In the genomic region with DNA sequence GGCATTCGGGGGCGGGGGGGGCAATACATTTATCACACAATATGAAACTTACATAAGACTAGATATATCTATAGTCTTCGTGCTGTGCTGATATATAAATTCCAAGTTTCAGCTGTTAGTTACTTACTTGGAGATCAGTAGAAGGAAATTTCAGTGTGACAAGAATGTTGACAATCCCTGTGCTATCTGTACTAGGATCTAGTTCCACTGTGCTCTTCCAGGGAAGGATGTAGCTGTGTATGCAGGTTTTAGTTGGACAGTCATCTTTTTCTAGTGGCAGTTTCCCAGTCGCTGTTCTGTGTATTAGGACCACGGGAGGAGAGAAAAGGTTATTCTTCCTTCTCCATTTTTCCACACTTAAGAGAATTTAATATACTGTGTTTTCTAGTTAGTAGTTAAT, we compare ENCODE assay signal across 30 cellular contexts. TPM values are rescaled to one million over a fixed set of nuclear protein-coding genes. Genes with fewer than 3 reads are reported as not detected.
"Had no signal": no experiment of that assay in that cellular context is flagged by ENCODE, and none has a peak within 500 bp of the region (broad histone marks: within the 10 kb centered on the region; RNA-seq: fewer than 3 reads in every experiment).

No MANE protein-coding gene starts in this region.

- H3K4me3 Mint-ChIP-seq: activated CD4-positive, alpha-beta memory T cell treated with anti-CD3 and anti-CD28 coated beads for 36 hours; activated CD4-positive, alpha-beta T cell treated with anti-CD3 and anti-CD28 coated beads for 36 hours; activated CD4-positive, alpha-beta T cell treated with anti-CD3 and anti-CD28 coated beads, Interleukin-2, amount 10 ng/mL, durations not matched to agents 24 days and 14 days; activated CD8-positive, alpha-beta memory T cell treated with anti-CD3 and anti-CD28 coated beads, Interleukin-2, amount 10 ng/mL, durations not matched to agents 7 days and 5 days; activated CD8-positive, alpha-beta T cell treated with anti-CD3 and anti-CD28 coated beads, Interleukin-2, amount 10 ng/mL, durations not matched to agents 7 days and 5 days; activated naive CD4-positive, alpha-beta T cell treated with anti-CD3 and anti-CD28 coated beads, Interleukin-2, amount 10 ng/mL, durations not matched to agents 7 days and 5 days; activated naive CD8-positive, alpha-beta T cell treated with anti-CD3 and anti-CD28 coated beads, Interleukin-2, amount 10 ng/mL, durations not matched to agents 7 days and 5 days; T-helper 17 cell; T-helper 2 cell treated with Interferon-gamma antibody and Interleukin-4, amounts not matched to agents 5 μg/mL and 100 μg/mL, for 36 hours had no signal

- H3K4me3 ChIP-seq: ascending aorta, breast epithelium, cardiac muscle cell, colonic mucosa had no signal

- H3K36me3 ChIP-seq: breast epithelium, colonic mucosa had no signal

- H3K9me3 Mint-ChIP-seq: activated CD4-positive, alpha-beta memory T cell treated with anti-CD3 and anti-CD28 coated beads for 36 hours; activated CD4-positive, alpha-beta T cell treated with anti-CD3 and anti-CD28 coated beads, Interleukin-2, amount 10 ng/mL, durations not matched to agents 24 days and 14 days; activated naive CD4-positive, alpha-beta T cell treated with anti-CD3 and anti-CD28 coated beads, Interleukin-2, amount 10 ng/mL, durations not matched to agents 7 days and 5 days; activated naive CD4-positive, alpha-beta T cell treated with anti-CD3 and anti-CD28 coated beads, Interleukin-2, amount 50 U/mL, for 72 hours; activated naive CD8-positive, alpha-beta T cell treated with anti-CD3 and anti-CD28 coated beads, Interleukin-2, amount 10 ng/mL, durations not matched to agents 7 days and 5 days; brain; T-helper 2 cell treated with Interferon-gamma antibody and Interleukin-4, amounts not matched to agents 5 μg/mL and 100 μg/mL, for 36 hours had no signal

- H3K27me3 ChIP-seq: ascending aorta, breast epithelium, cardiac muscle cell, colonic mucosa had no signal

- H3K27me3 Mint-ChIP-seq: activated CD4-positive, alpha-beta memory T cell treated with anti-CD3 and anti-CD28 coated beads for 36 hours; activated CD4-positive, alpha-beta T cell treated with anti-CD3 and anti-CD28 coated beads for 36 hours; activated CD4-positive, alpha-beta T cell treated with anti-CD3 and anti-CD28 coated beads, Interleukin-2, amount 10 ng/mL, durations not matched to agents 24 days and 14 days; activated CD8-positive, alpha-beta memory T cell treated with anti-CD3 and anti-CD28 coated beads, Interleukin-2, amount 10 ng/mL, durations not matched to agents 7 days and 5 days; activated naive CD4-positive, alpha-beta T cell treated with anti-CD3 and anti-CD28 coated beads, Interleukin-2, amount 10 ng/mL, durations not matched to agents 7 days and 5 days; activated naive CD8-positive, alpha-beta T cell treated with anti-CD3 and anti-CD28 coated beads, Interleukin-2, amount 10 ng/mL, durations not matched to agents 7 days and 5 days; T-helper 17 cell had no signal

- H3K27ac Mint-ChIP-seq: activated CD4-positive, alpha-beta memory T cell treated with anti-CD3 and anti-CD28 coated beads for 36 hours; activated CD4-positive, alpha-beta T cell treated with anti-CD3 and anti-CD28 coated beads for 36 hours; activated CD4-positive, alpha-beta T cell treated with anti-CD3 and anti-CD28 coated beads, Interleukin-2, amount 10 ng/mL, durations not matched to agents 24 days and 14 days; activated CD8-positive, alpha-beta memory T cell treated with anti-CD3 and anti-CD28 coated beads, Interleukin-2, amount 10 ng/mL, durations not matched to agents 7 days and 5 days; activated CD8-positive, alpha-beta T cell treated with anti-CD3 and anti-CD28 coated beads, Interleukin-2, amount 10 ng/mL, durations not matched to agents 7 days and 5 days; activated naive CD4-positive, alpha-beta T cell treated with anti-CD3 and anti-CD28 coated beads, Interleukin-2, amount 10 ng/mL, durations not matched to agents 7 days and 5 days; activated naive CD4-positive, alpha-beta T cell treated with anti-CD3 and anti-CD28 coated beads, Interleukin-2, amount 50 U/mL, for 72 hours; activated naive CD8-positive, alpha-beta T cell treated with anti-CD3 and anti-CD28 coated beads, Interleukin-2, amount 10 ng/mL, durations not matched to agents 7 days and 5 days; T-helper 2 cell treated with Interferon-gamma antibody and Interleukin-4, amounts not matched to agents 5 μg/mL and 100 μg/mL, for 36 hours had no signal

- DNase-seq: activated CD4-positive, alpha-beta memory T cell treated with anti-CD3 and anti-CD28 coated beads for 36 hours; activated CD4-positive, alpha-beta T cell treated with anti-CD3 and anti-CD28 coated beads for 36 hours; activated CD4-positive, alpha-beta T cell treated with anti-CD3 and anti-CD28 coated beads, Interleukin-2, amount 10 ng/mL, durations not matched to agents 24 days and 14 days; activated CD4-positive, CD25-positive, alpha-beta regulatory T cell; activated CD4-positive, CD25-positive, alpha-beta regulatory T cell treated with anti-CD3 and anti-CD28 coated beads, Interleukin-2, amount 50 U/mL, for 72 hours; activated CD8-positive, alpha-beta memory T cell treated with anti-CD3 and anti-CD28 coated beads, Interleukin-2, amount 10 ng/mL, durations not matched to agents 7 days and 5 days; activated CD8-positive, alpha-beta memory T cell treated with anti-CD3 and anti-CD28 coated beads, Interleukin-2, amount 50 U/mL, for 4 hours; activated CD8-positive, alpha-beta T cell treated with anti-CD3 and anti-CD28 coated beads, Interleukin-2, amount 10 ng/mL, durations not matched to agents 7 days and 5 days; activated gamma-delta T cell; activated naive CD4-positive, alpha-beta T cell; activated naive CD4-positive, alpha-beta T cell treated with anti-CD3 and anti-CD28 coated beads, Interleukin-2, amount 10 ng/mL, durations not matched to agents 7 days and 5 days; activated naive CD8-positive, alpha-beta T cell treated with anti-CD3 and anti-CD28 coated beads, Interleukin-2, amount 10 ng/mL, durations not matched to agents 7 days and 5 days; activated T-cell treated with anti-CD3 and anti-CD28 coated beads, Interleukin-2, amount 50 U/mL, for 1 hour; activated T-cell treated with anti-CD3 and anti-CD28 coated beads, Interleukin-2, amount 50 U/mL, for 48 hours; central memory CD4-positive, alpha-beta T cell; cerebellar nuclear complex; colonic mucosa; effector CD8-positive, alpha-beta T cell; foreskin fibroblast; head of caudate nucleus; T-helper 1 cell; T-helper 17 cell; T1000 had no signal

- H3K27ac ChIP-seq: ascending aorta, breast epithelium, cardiac muscle cell, colonic mucosa had no signal

- ATAC-seq: activated CD4-positive, alpha-beta T cell treated with anti-CD3 and anti-CD28 coated beads for 36 hours; activated CD8-positive, alpha-beta memory T cell treated with anti-CD3 and anti-CD28 coated beads, Interleukin-2, amount 10 ng/mL, durations not matched to agents 7 days and 5 days; activated CD8-positive, alpha-beta T cell treated with anti-CD3 and anti-CD28 coated beads, Interleukin-2, amount 10 ng/mL, durations not matched to agents 7 days and 5 days; activated naive CD4-positive, alpha-beta T cell treated with anti-CD3 and anti-CD28 coated beads, Interleukin-2, amount 50 U/mL, for 72 hours; esophagus mucosa; T-helper 17 cell had no signal

- H3K4me1 ChIP-seq: breast epithelium, colonic mucosa had no signal

- H3K9me3 ChIP-seq: ascending aorta, breast epithelium, colonic mucosa had no signal

RNA-seq across cellular contexts. Expression of a gene that starts 21.6 kb away (rescaled TPM):
- total RNA-seq: activated CD4-positive, alpha-beta memory T cell treated with anti-CD3 and anti-CD28 coated beads for 36 hours; activated CD4-positive, alpha-beta T cell treated with anti-CD3 and anti-CD28 coated beads, Interleukin-2, amount 10 ng/mL, durations not matched to agents 24 days and 14 days had no signal
